ENCODE assay signal across 8 cellular contexts in genomic region chr6:107488174-107488874, GRCh38. TPM values are rescaled to one million over a fixed set of nuclear protein-coding genes. Genes with fewer than 3 reads are reported as not detected.
DNase-seq lines count a peak whose midpoint lies in the region; ATAC-seq and TF ChIP-seq lines count a peak whose summit lies in the region.

No MANE protein-coding gene starts in this region.

- H3K4me1 ChIP-seq in A673 (ENCODE audit: insufficient read depth, low read length, poor library complexity, severe bottlenecking) (peaks cover 14% of the 10 kb centered on the region), muscle layer of colon (ENCODE audit: insufficient read depth, low read length) (peaks cover 13% of the 10 kb centered on the region)

- H3K36me3 ChIP-seq in A673 (ENCODE audit: insufficient read depth, low read length, poor library complexity, severe bottlenecking) (no peaks in the 10 kb centered on the region), muscle layer of colon (ENCODE audit: insufficient read depth, low read length) (no peaks in the 10 kb centered on the region)

- TF ChIP-seq CTCF in A673 (conservative IDR thresholded peaks at IDR 0.05; ENCODE audit: low read depth, low read length) (no peak), HFFc6 (IDR thresholded peaks at IDR 0.05) (no peak)

- no TSS peak for BruUV-seq in A673 (replicated peaks; lab: Mats Ljungman, UMichigan)

- intact Hi-C loops in A673 (cut with micrococcal nuclease; ENCODE audit: unreplicated experiment) = loop anchor here (10.0 kb wide), 1 partner anchor 166 kb away; no protein-coding TSS in a partner anchor

- H3K9ac ChIP-seq in muscle layer of colon (ENCODE audit: low read length) = peak overlapping the region; percentile 9

- peaks cover 14% of the 10 kb centered on the region for H3K4me1 Mint-ChIP-seq in HFFc6 (ENCODE audit: low read depth)
- peaks cover 15% of the 10 kb centered on the region for H3K4me1 Mint-ChIP-seq in central memory CD8-positive, alpha-beta T cell

- POLR2A ChIA-PET in A673 (lab: Charles Lee; ENCODE audit: low non-redundant PET) = no interaction called here

- ATAC-seq in central memory CD8-positive, alpha-beta T cell (replicated peaks; ENCODE audit: extremely low read depth, poor library complexity, severe bottlenecking) = peak; percentile 12
- ATAC-seq in HG02870 (IDR thresholded peaks at IDR 0.05; ENCODE audit: unreplicated experiment) (no peak), HG03565 (IDR thresholded peaks at IDR 0.05; ENCODE audit: unreplicated experiment) (no peak), GM19328 (IDR thresholded peaks at IDR 0.05; ENCODE audit: unreplicated experiment) (no peak)

- H3K27me3 ChIP-seq in A673 (replicated peaks; ENCODE audit: insufficient read depth, low read depth, low read length, poor library complexity) = peaks cover 38% of the 10 kb centered on the region
- H3K27me3 ChIP-seq in muscle layer of colon (ENCODE audit: control insufficient read depth in 1 of 2, insufficient read depth in 2 of 2, low read length in 2 of 2) = peaks cover 0 to 5% of the 10 kb centered on the region in 2 donors

- no peak for DNase-seq in A673 (ENCODE audit: low spot score)
- DNase-seq in HFFc6 = no peak
- DNase-seq in central memory CD8-positive, alpha-beta T cell (ENCODE audit: low spot score in 2 of 2) = no peak
- DNase-seq in kidney tubule cell (ENCODE audit: low spot score) = no peak

- no peaks in the 10 kb centered on the region for H3K36me3 Mint-ChIP-seq in HFFc6 (ENCODE audit: low read depth)
- H3K36me3 Mint-ChIP-seq in central memory CD8-positive, alpha-beta T cell (ENCODE audit: insufficient read depth) = peaks cover 4% of the 10 kb centered on the region

- peak overlapping the region; percentile 88 for H3K4me3 Mint-ChIP-seq in HFFc6
- peak overlapping the region; percentile 90 for H3K4me3 Mint-ChIP-seq in central memory CD8-positive, alpha-beta T cell

- H3K27ac ChIP-seq in A673 (ENCODE audit: low read depth, low read length, poor library complexity, severe bottlenecking) (no peak overlapping the region), muscle layer of colon (ENCODE audit: low read depth, low read length) (peak overlapping the region; percentile 78)

- no peaks in the 10 kb centered on the region for H3K9me3 Mint-ChIP-seq in HFFc6
- H3K9me3 Mint-ChIP-seq in central memory CD8-positive, alpha-beta T cell = no peaks in the 10 kb centered on the region

- no peak overlapping the region for H3K27ac Mint-ChIP-seq in HFFc6
- H3K27ac Mint-ChIP-seq in central memory CD8-positive, alpha-beta T cell (ENCODE audit: low read depth) = peak overlapping the region; percentile 77

- H3K9me3 ChIP-seq in A673 (ENCODE audit: low read depth, low read length, poor library complexity, severe bottlenecking) (no peaks in the 10 kb centered on the region), muscle layer of colon (ENCODE audit: low read length) (no peaks in the 10 kb centered on the region)

- H3K4me3 ChIP-seq in A673 (ENCODE audit: low read depth, low read length, poor library complexity, severe bottlenecking) (peak overlapping the region; percentile 68), muscle layer of colon (ENCODE audit: low read depth in 1 of 2, low read length in 2 of 2) (peak overlapping the region; percentile 68)

- H3K27me3 Mint-ChIP-seq in HFFc6 (ENCODE audit: insufficient read depth) = peaks cover 38% of the 10 kb centered on the region
- peaks cover 56% of the 10 kb centered on the region for H3K27me3 Mint-ChIP-seq in central memory CD8-positive, alpha-beta T cell

- CTCF ChIA-PET in A673 (lab: Charles Lee) = no interaction called here

RNA-seq across cellular contexts. Expression of gene SOBP, which starts 1.6 kb away (rescaled TPM):
- 3.3 TPM in 2 replicates for total RNA-seq in A673 (2021)
- under 1 TPM in 5 of 6 experiments, not detected in 1; 0.09 to 0.50 (median 0.15) TPM for total RNA-seq in HFFc6 (2021; fragmentation: NEBNext Ultra II Directional; extraction: Animal tissue kit (Norgen Biotek cat#: 25700))

RNA-seq across cellular contexts. Expression of gene PDSS2, which starts 29.0 kb away (rescaled TPM):
- total RNA-seq in A673 (2021) = 15.8 and 16.1 TPM in 2 replicates
- total RNA-seq in HFFc6 (2021; fragmentation: NEBNext Ultra II Directional; extraction: Animal tissue kit (Norgen Biotek cat#: 25700)) = 10 to 100 TPM; 13.3 to 16.9 (median 14.6) TPM
